In the genomic region with DNA sequence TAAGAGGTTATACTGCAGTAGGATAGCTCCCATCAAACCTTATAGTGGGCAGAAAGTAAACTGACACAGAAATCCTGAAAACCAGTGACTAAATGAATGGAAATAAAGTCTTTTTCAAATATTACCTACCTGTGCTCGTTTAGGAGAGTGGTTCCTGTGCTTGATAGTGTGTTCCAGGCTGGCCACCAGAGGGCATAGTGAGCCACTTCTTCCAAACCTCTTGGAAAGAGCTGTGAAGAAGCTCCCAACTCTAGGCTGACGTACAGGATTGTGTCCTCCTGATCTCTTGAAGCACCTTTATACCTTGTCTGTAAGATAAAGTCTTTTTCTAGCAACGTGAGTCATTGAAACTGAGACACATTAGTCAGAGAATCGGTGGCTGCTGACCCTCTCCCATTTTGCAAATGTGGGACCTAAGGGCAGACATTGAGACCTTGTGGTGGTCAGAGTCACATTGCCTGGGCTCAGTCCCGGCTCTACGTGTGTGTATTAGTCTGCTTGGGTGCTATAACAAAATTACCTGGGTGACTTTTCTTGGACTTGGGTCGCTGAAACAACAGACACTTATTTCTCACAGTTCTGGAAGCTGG, we compare ENCODE assay signal across 8 cellular contexts. TPM values are rescaled to one million over a fixed set of nuclear protein-coding genes. Genes with fewer than 3 reads are reported as not detected.
DNase-seq lines count a peak whose midpoint lies in the region; ATAC-seq, FAIRE-seq and TF ChIP-seq lines count a peak whose summit lies in the region.

No MANE protein-coding gene starts in this region.

- H3K4me1 Mint-ChIP-seq in WTC11 = no peaks in the 10 kb centered on the region

- 36% methylated on average over 4 of the region's 7 CpGs for WGBS in right lobe of liver (ENCODE audit: insufficient coverage, low coverage, low lambda C conversion rate, missing lambda C conversion rate)

- FAIRE-seq in G401.6 (lab: Jason Lieb, UNC) = peak; percentile 75

- H3K4me3 Mint-ChIP-seq in WTC11 = no peak overlapping the region

- no peaks in the 10 kb centered on the region for H3K27me3 Mint-ChIP-seq in WTC11 (ENCODE audit: low read depth)

- DNase-seq in NCI-H2171 (lab: John Stamatoyannopoulos, UW) = peak; percentile 34
- peak; percentile 76 for DNase-seq in WTC11 (ENCODE audit: low spot score)
- DNase-seq in dermis microvascular lymphatic vessel endothelial cell (ENCODE audit: low read depth in 2 of 2) = peak; percentile 38 to 76
- peak; percentile 62 to 77 (median 69) for DNase-seq in right lobe of liver
- peak; percentile 61 for DNase-seq in stimulated activated CD8-positive, alpha-beta memory T cell treated with anti-CD3 and anti-CD28 coated beads, Interleukin-4, amount 100 ng/mL, for 48 hours

- CTCF ChIA-PET in WTC11 (lab: Charles Lee) = interaction anchor here (0.5 to 3.0 kb wide), 31 partner anchors 8 to 384 kb away, joined by 3 to 52 read pairs (median 4); partner anchors contain the start of genes EFCAB11, KCNK13, PSMC1 and TDP1

- H3K36me3 Mint-ChIP-seq in WTC11 = peaks cover 43% of the 10 kb centered on the region

- peak; percentile 74; the same call in 1 of the 2 replicates for TF ChIP-seq CTCF in WTC11 (IDR thresholded peaks at IDR 0.05)
- peak; percentile 83 to 89 (median 88) for TF ChIP-seq CTCF in right lobe of liver (IDR thresholded peaks at IDR 0.05)

- no peak overlapping the region for H3K27ac ChIP-seq in right lobe of liver

- no peak overlapping the region for H3K4me3 ChIP-seq in right lobe of liver

- no peaks in the 10 kb centered on the region for H3K9me3 Mint-ChIP-seq in WTC11

- H3K36me3 ChIP-seq in right lobe of liver = peaks cover 0 to 14% (median 1%) of the 10 kb centered on the region in 4 donors

- H3K9me3 ChIP-seq in right lobe of liver = no peaks in the 10 kb centered on the region

- ATAC-seq in HG02678 (IDR thresholded peaks at IDR 0.05; ENCODE audit: unreplicated experiment) (peak; percentile 56), WTC11 (peak; percentile 94), right lobe of liver (peak; percentile 95 to 99 (median 98)), GM21381 (IDR thresholded peaks at IDR 0.05; ENCODE audit: unreplicated experiment) (no peak)

- intact Hi-C loops in right lobe of liver (cut with DNase I) = loop anchor here (5.0 to 10.0 kb wide), 2 partner anchors 259 to 261 kb away; no protein-coding TSS in a partner anchor

- no peaks in the 10 kb centered on the region for H3K4me1 ChIP-seq in right lobe of liver

- no peak for TF ChIP-seq POLR2A in right lobe of liver (IDR thresholded peaks at IDR 0.05)

- POLR2A ChIA-PET in WTC11 (lab: Charles Lee) = no interaction called here

- H3K27me3 ChIP-seq in right lobe of liver = no peaks in the 10 kb centered on the region

- H3K27ac Mint-ChIP-seq in WTC11 = no peak overlapping the region

TF ChIP-seq in WTC11, 78 proteins besides CTCF, POLR2A, EP300 and RAD21:
- TF ChIP-seq ZNF232 (CRISPR knock-in tag; IDR thresholded peaks at IDR 0.05) (no peak), OVOL2 (CRISPR knock-in tag; IDR thresholded peaks at IDR 0.05; ENCODE audit: borderline replicate concordance) (no peak), USF2 (CRISPR knock-in tag; IDR thresholded peaks at IDR 0.05) (no peak), PRRX2 (CRISPR knock-in tag; IDR thresholded peaks at IDR 0.05) (no peak)

RNA-seq across cellular contexts. Expression of gene TDP1, which starts 17.6 kb away (rescaled TPM):
- 54.2 to 59.8 TPM (median 57.3 TPM) in 3 replicates for total RNA-seq in WTC11 (2021)
- total RNA-seq in dermis microvascular lymphatic vessel endothelial cell = 11.0 and 14.9 TPM in 2 replicates
- 1 to 10 TPM; 4.9 to 7.1 (median 6.6) TPM for total RNA-seq in right lobe of liver

RNA-seq across cellular contexts. Expression of gene EFCAB11, which starts 18.8 kb away (rescaled TPM):
- 15.5 to 18.8 TPM (median 18.0 TPM) in 3 replicates for total RNA-seq in WTC11 (2021)
- total RNA-seq in dermis microvascular lymphatic vessel endothelial cell = 2.7 and 3.4 TPM in 2 replicates
- total RNA-seq in right lobe of liver = 1 to 10 TPM; 1.7 to 4.7 (median 3.2) TPM
